8 cellular contexts compared by ENCODE assay signal in genomic region chr4:107094332-107094731, GRCh38. TPM values are rescaled to one million over a fixed set of nuclear protein-coding genes. Genes with fewer than 3 reads are reported as not detected.
DNase-seq lines count a peak whose midpoint lies in the region; ATAC-seq and TF ChIP-seq lines count a peak whose summit lies in the region.

No MANE protein-coding gene starts in this region.

- H3K36me3 ChIP-seq in CD4-positive, alpha-beta memory T cell (ENCODE audit: insufficient read depth, low read length) = no peaks in the 10 kb centered on the region
- H3K36me3 ChIP-seq in thyroid gland = no peaks in the 10 kb centered on the region

- DNase-seq in CD4-positive, alpha-beta memory T cell = peak in 4 of 5 donors; percentile 5 to 9 (median 7)
- DNase-seq in Kasumi-1 (lab: John Stamatoyannopoulos, UW) = peak; percentile 84
- peak; percentile 48 for DNase-seq in fibroblast of gingiva (ENCODE audit: low read depth)
- DNase-seq in foreskin melanocyte = no peak
- DNase-seq in thyroid gland = no peak
- DNase-seq in stimulated activated CD4-positive, alpha-beta T cell treated with anti-CD3 and anti-CD28 coated beads, Interleukin-4, amount 100 ng/mL, for 4 hours = no peak
- no peak for DNase-seq in nucleus accumbens (lab: John Stamatoyannopoulos, UW)

- peaks cover 0 to 3% (median 0%) of the 10 kb centered on the region in 8 donors for H3K9me3 Mint-ChIP-seq in CD4-positive, alpha-beta memory T cell

- H3K4me1 ChIP-seq in CD4-positive, alpha-beta memory T cell (ENCODE audit: insufficient read depth, low read length) = no peaks in the 10 kb centered on the region
- no peaks in the 10 kb centered on the region for H3K4me1 ChIP-seq in thyroid gland

- no peak for TF ChIP-seq CTCF in thyroid gland (IDR thresholded peaks at IDR 0.05)

- peak; percentile 95 for ATAC-seq in GM21360 (IDR thresholded peaks at IDR 0.05; ENCODE audit: unreplicated experiment)

- TF ChIP-seq POLR2A in thyroid gland (IDR thresholded peaks at IDR 0.05) = no peak

- H3K27me3 Mint-ChIP-seq in CD4-positive, alpha-beta memory T cell = no peaks in the 10 kb centered on the region

- no peaks in the 10 kb centered on the region for H3K36me3 Mint-ChIP-seq in CD4-positive, alpha-beta memory T cell

- no peaks in the 10 kb centered on the region for H3K9me3 ChIP-seq in CD4-positive, alpha-beta memory T cell (ENCODE audit: control insufficient read depth in 1 of 2, low read length in 2 of 2)
- H3K9me3 ChIP-seq in thyroid gland = no peaks in the 10 kb centered on the region

- no peak overlapping the region for H3K27ac Mint-ChIP-seq in CD4-positive, alpha-beta memory T cell

- POLR2A ChIA-PET in CD4-positive, alpha-beta memory T cell (lab: Charles Lee; ENCODE audit: partially characterized antibody) = no interaction called here

- H3K4me3 ChIP-seq in CD4-positive, alpha-beta memory T cell (ENCODE audit: low read length in 2 of 2) = no peak overlapping the region
- no peak overlapping the region for H3K4me3 ChIP-seq in thyroid gland (replicated peaks in 1 of 3)

- CTCF ChIA-PET in CD4-positive, alpha-beta memory T cell (lab: Charles Lee; ENCODE audit: partially characterized antibody) = no interaction called here

- no peaks in the 10 kb centered on the region for H3K27me3 ChIP-seq in CD4-positive, alpha-beta memory T cell (ENCODE audit: insufficient read depth, low read length)
- H3K27me3 ChIP-seq in thyroid gland = no peaks in the 10 kb centered on the region

- H3K4me3 Mint-ChIP-seq in CD4-positive, alpha-beta memory T cell = no peak overlapping the region

- intact Hi-C loops in CD4-positive, alpha-beta memory T cell (cut with micrococcal nuclease) = no loop called here
- intact Hi-C loops in thyroid gland (cut with DNase I) = no loop called here

- no peak overlapping the region for H3K27ac ChIP-seq in CD4-positive, alpha-beta memory T cell (ENCODE audit: low read depth, low read length)
- no peak overlapping the region for H3K27ac ChIP-seq in thyroid gland

- WGBS in thyroid gland, 2 donors = 92 to 93% methylated on average over 2 of the region's 2 CpGs

- H3K4me1 Mint-ChIP-seq in CD4-positive, alpha-beta memory T cell = no peaks in the 10 kb centered on the region

RNA-seq across cellular contexts. Expression of gene DKK2, which starts 58.2 kb away (rescaled TPM):
- not detected for total RNA-seq in CD4-positive, alpha-beta memory T cell
- not detected for polyA plus RNA-seq in CD4-positive, alpha-beta memory T cell
- total RNA-seq in thyroid gland = 1 to 10 TPM in 2 of 4 donors, under 1 TPM in 2; 0.34 to 1.5 (median 0.77) TPM

Comparison
In these comparisons a context has a peak if more than half of its experiments do, and no peak if none do; other contexts are left out.
1. DNase-seq: peak in CD4-positive, alpha-beta memory T cell (4 of 5), Kasumi-1 (2 of 2) and fibroblast of gingiva (single experiment); none in foreskin melanocyte (single experiment), thyroid gland (0 of 2), stimulated activated CD4-positive, alpha-beta T cell treated with anti-CD3 and anti-CD28 coated beads, Interleukin-4, amount 100 ng/mL, for 4 hours (0 of 2) and nucleus accumbens (0 of 56).